14 cellular contexts compared by ENCODE assay signal in genomic region chr10:680146-680545, GRCh38. TPM values are rescaled to one million over a fixed set of nuclear protein-coding genes. Genes with fewer than 3 reads are reported as not detected.
A peak's percentile ranks its signal among the peaks of the same experiment; 100 is the strongest.
DNase-seq lines count a peak whose midpoint lies in the region; ATAC-seq lines count a peak whose summit lies in the region.
"Had no signal": no experiment of that assay in that cellular context is flagged by ENCODE, and none has a peak within 500 bp of the region (broad histone marks: within the 10 kb centered on the region; RNA-seq: fewer than 3 reads in every experiment).

No MANE protein-coding gene starts in this region.

- peaks cover 2% of the 10 kb centered on the region for H3K4me1 Mint-ChIP-seq in T-helper 17 cell
- H3K4me1 Mint-ChIP-seq in stimulated activated naive CD8-positive, alpha-beta T cell treated with anti-CD3 and anti-CD28 coated beads, Interleukin-15, amount 100 ng/mL, for 72 hours, result peaks cover 10% of the 10 kb centered on the region

- peaks cover 24% of the 10 kb centered on the region for H3K27me3 Mint-ChIP-seq in T-helper 17 cell
- peaks cover 17% of the 10 kb centered on the region for H3K27me3 Mint-ChIP-seq in stimulated activated naive CD8-positive, alpha-beta T cell treated with anti-CD3 and anti-CD28 coated beads, Interleukin-15, amount 100 ng/mL, for 72 hours

- H3K9me3 Mint-ChIP-seq in stimulated activated naive CD8-positive, alpha-beta T cell treated with anti-CD3 and anti-CD28 coated beads, Interleukin-15, amount 100 ng/mL, for 72 hours, result no peaks in the 10 kb centered on the region

- intact Hi-C loops in cardiac septum (cut with DNase I), result loop anchor here (10.0 kb wide), 1 partner anchor 255 kb away; the partner anchor contains the start of gene LARP4B

- peaks cover 2% of the 10 kb centered on the region for H3K36me3 Mint-ChIP-seq in T-helper 17 cell (ENCODE audit: low read depth)

- no peak overlapping the region for H3K27ac Mint-ChIP-seq in T-helper 17 cell
- H3K27ac Mint-ChIP-seq in stimulated activated naive CD8-positive, alpha-beta T cell treated with anti-CD3 and anti-CD28 coated beads, Interleukin-15, amount 100 ng/mL, for 72 hours, result no peak overlapping the region
- H3K27ac Mint-ChIP-seq: activated CD8-positive, alpha-beta T cell treated with anti-CD3 and anti-CD28 coated beads, Interleukin-2, amount 10 ng/mL, durations not matched to agents 7 days and 5 days had no signal

- peak overlapping the region; percentile 40 for H3K27ac ChIP-seq in temporal lobe (ENCODE audit: low read depth, low read length)
- H3K27ac ChIP-seq: Peyer's patch, suprapubic skin had no signal

- H3K4me3 Mint-ChIP-seq in T-helper 17 cell, result no peak overlapping the region
- no peak overlapping the region for H3K4me3 Mint-ChIP-seq in stimulated activated naive CD8-positive, alpha-beta T cell treated with anti-CD3 and anti-CD28 coated beads, Interleukin-15, amount 100 ng/mL, for 72 hours
- H3K4me3 Mint-ChIP-seq: activated CD8-positive, alpha-beta T cell treated with anti-CD3 and anti-CD28 coated beads, Interleukin-2, amount 10 ng/mL, durations not matched to agents 7 days and 5 days had no signal

- no peaks in the 10 kb centered on the region for H3K9me3 ChIP-seq in T-helper 17 cell (ENCODE audit: control insufficient read depth, low read length, poor library complexity, severe bottlenecking)
- H3K9me3 ChIP-seq: Peyer's patch, suprapubic skin had no signal

- no peak for ATAC-seq in T-helper 17 cell
- ATAC-seq in stimulated activated naive CD8-positive, alpha-beta T cell treated with anti-CD3 and anti-CD28 coated beads, Interleukin-15, amount 100 ng/mL, for 72 hours, result no peak
- ATAC-seq: activated CD8-positive, alpha-beta T cell treated with anti-CD3 and anti-CD28 coated beads, Interleukin-2, amount 10 ng/mL, durations not matched to agents 7 days and 5 days had no signal

- DNase-seq in NCI-H146 treated with DMSO at 0.1 percent for 48 hours (lab: John Stamatoyannopoulos, UW; ENCODE audit: unreplicated experiment) (peak; percentile 81), NCI-H82 (lab: John Stamatoyannopoulos, UW) (peak; percentile 85), cardiac septum (ENCODE audit: low spot score) (peak; percentile 71), T-helper 17 cell (no peak)
- no peak for DNase-seq in activated naive CD4-positive, alpha-beta T cell treated with anti-CD3 and anti-CD28 coated beads, Interleukin-2, amount 50 U/mL, for 16 hours
- DNase-seq in stimulated activated naive CD8-positive, alpha-beta T cell treated with anti-CD3 and anti-CD28 coated beads, Interleukin-15, amount 100 ng/mL, for 72 hours, result no peak
- DNase-seq: activated CD8-positive, alpha-beta T cell treated with anti-CD3 and anti-CD28 coated beads, Interleukin-2, amount 10 ng/mL, durations not matched to agents 7 days and 5 days; activated gamma-delta T cell treated with Interleukin-2 at 50 U/mL for 16 hours; erythroblast; Peyer's patch; retina; T-helper 9 cell had no signal

RNA-seq across cellular contexts. Expression of gene DIP2C, which starts 9.3 kb away (rescaled TPM):
- total RNA-seq in cardiac septum (28.8 TPM), temporal lobe (46.0 TPM), T-helper 17 cell (1 to 10 TPM; 4.1 to 6.0 TPM)

Comparison
In these comparisons a context has a peak if more than half of its experiments do, and no peak if none do; other contexts are left out.
1. DNase-seq: peak in NCI-H146 treated with DMSO at 0.1 percent for 48 hours (single experiment), NCI-H82 (single experiment) and cardiac septum (single experiment); none in activated naive CD4-positive, alpha-beta T cell treated with anti-CD3 and anti-CD28 coated beads, Interleukin-2, amount 50 U/mL, for 16 hours (single experiment), T-helper 17 cell (0 of 3) and stimulated activated naive CD8-positive, alpha-beta T cell treated with anti-CD3 and anti-CD28 coated beads, Interleukin-15, amount 100 ng/mL, for 72 hours (0 of 2).